Comparison of ENCODE assay signal across 13 cellular contexts in genomic region chr7:107972986-107973385, GRCh38. TPM values are rescaled to one million over a fixed set of nuclear protein-coding genes. Genes with fewer than 3 reads are reported as not detected.
DNase-seq lines count a peak whose midpoint lies in the region; ATAC-seq, FAIRE-seq and TF ChIP-seq lines count a peak whose summit lies in the region.
"Had no signal": no experiment of that assay in that cellular context is flagged by ENCODE, and none has a peak within 500 bp of the region (broad histone marks: within the 10 kb centered on the region; RNA-seq: fewer than 3 reads in every experiment).

No MANE protein-coding gene starts in this region.

- DNase-seq in GM23248 (no peak), K562 (ENCODE audit: extremely low read depth in 1 of 4, low spot score in 3 of 4) (no peak), heart left ventricle (no peak), psoas muscle (no peak), putamen (ENCODE audit: low spot score) (no peak), nephron progenitor cell (no peak), NCI-H526 treated with DMSO at 0.1 percent for 48 hours (lab: John Stamatoyannopoulos, UW) (no peak)
- DNase-seq: activated naive CD8-positive, alpha-beta T cell treated with anti-CD3 and anti-CD28 coated beads, Interleukin-2, amount 10 ng/mL, durations not matched to agents 7 days and 5 days; AML-193; NCI-H187 treated with DMSO at 0.1 percent for 48 hours; stimulated activated CD4-positive, alpha-beta T cell treated with anti-CD3 and anti-CD28 coated beads, Interleukin-15, amount 100 ng/mL, for 24 hours had no signal

- TF ChIP-seq EP300 in K562 (IDR thresholded peaks at IDR 0.05; ENCODE audit: low read length) = no peak

- H3K79me2 ChIP-seq in GM23248 (ENCODE audit: insufficient read depth) = peaks cover 4% of the 10 kb centered on the region; the same call in 1 of the 2 replicates
- H3K79me2 ChIP-seq in K562 (ENCODE audit: control insufficient read depth, insufficient read depth, low read length) = no peaks in the 10 kb centered on the region

- H4K20me1 ChIP-seq in GM23248 (ENCODE audit: insufficient read depth) (no peaks in the 10 kb centered on the region), K562 (replicated peaks; ENCODE audit: control insufficient read depth, insufficient read depth, low read length) (no peaks in the 10 kb centered on the region)

- H3K36me3 ChIP-seq in GM23248 (ENCODE audit: low read depth) = peaks cover 42% of the 10 kb centered on the region
- peaks cover 16% of the 10 kb centered on the region; the same call in 2 of the 3 replicates for H3K36me3 ChIP-seq in K562 (ENCODE audit: control insufficient read depth, insufficient read depth, low read length)
- peaks cover 0 to 77% (median 34%) of the 10 kb centered on the region in 9 donors for H3K36me3 ChIP-seq in heart left ventricle
- peaks cover 0 to 18% of the 10 kb centered on the region in 2 donors for H3K36me3 ChIP-seq in psoas muscle (ENCODE audit: insufficient read depth in 1 of 2, low read depth in 1 of 2)

- H3K4me3 ChIP-seq in GM23248 (no peak overlapping the region), K562 (no peak overlapping the region), heart left ventricle (no peak overlapping the region), psoas muscle (no peak overlapping the region)

- TF ChIP-seq POLR2A in K562 (conservative IDR thresholded peaks at IDR 0.05) (no peak), heart left ventricle (IDR thresholded peaks at IDR 0.05) (no peak)

- H3K4me1 ChIP-seq in GM23248 (ENCODE audit: insufficient read depth) (peaks cover 23% of the 10 kb centered on the region), K562 (replicated peaks in 1 of 2; ENCODE audit: control insufficient read depth in 2 of 2, insufficient read depth in 2 of 2, low read length in 2 of 2) (peaks cover 0 to 22% of the 10 kb centered on the region in 2 experiments; a peak in 3 of 5 replicates), heart left ventricle (peaks cover 0 to 69% (median 48%) of the 10 kb centered on the region in 12 donors), psoas muscle (peaks cover 4% of the 10 kb centered on the region)

- no peak overlapping the region for H3K27ac Mint-ChIP-seq in nephron progenitor cell
- H3K27ac Mint-ChIP-seq: activated naive CD8-positive, alpha-beta T cell treated with anti-CD3 and anti-CD28 coated beads, Interleukin-2, amount 10 ng/mL, durations not matched to agents 7 days and 5 days; IgD-negative memory B cell had no signal

- H3K9me1 ChIP-seq in K562 (ENCODE audit: control insufficient read depth, insufficient read depth, low read length) = no peaks in the 10 kb centered on the region

- POLR2A ChIA-PET in K562 (lab: Yijun Ruan, JAX) = interaction anchor here (0.9 to 1.6 kb wide), 6 partner anchors 10 to 49 kb away, joined by 3 to 5 read pairs (median 4); no protein-coding TSS in a partner anchor

- H3K4me2 ChIP-seq in GM23248 (ENCODE audit: unreplicated experiment) = peak overlapping the region; percentile 76
- no peak overlapping the region for H3K4me2 ChIP-seq in K562 (ENCODE audit: insufficient read depth, low read length)

- H3K27me3 ChIP-seq in GM23248 (replicated peaks; ENCODE audit: insufficient read depth) = no peaks in the 10 kb centered on the region
- no peaks in the 10 kb centered on the region for H3K27me3 ChIP-seq in K562 (ENCODE audit: control insufficient read depth in 2 of 2, insufficient read depth in 2 of 2, low read length in 2 of 2)
- H3K27me3 ChIP-seq in heart left ventricle = no peaks in the 10 kb centered on the region
- H3K27me3 ChIP-seq in psoas muscle (ENCODE audit: insufficient read depth in 3 of 3, low read length in 2 of 3) = peaks cover 0 to 5% (median 4%) of the 10 kb centered on the region in 3 donors

- CTCF ChIA-PET in K562 (lab: Yijun Ruan, JAX; ENCODE audit: low intra/inter-chr PET ratio) = no interaction called here

- intact Hi-C loops in K562 (cut with micrococcal nuclease) (loop anchor here (10.0 kb wide), 1 partner anchor 58 kb away; no protein-coding TSS in a partner anchor), heart left ventricle (cut with DNase I) (loop anchor here in 3 of 10 donors (1.0 to 2.0 kb wide), 3 partner anchors 16 to 28 kb away; no protein-coding TSS in a partner anchor), psoas muscle (cut with DNase I) (no loop called here)

- no peak for TF ChIP-seq RAD21 in K562 (CRISPR knock-in tag; conservative IDR thresholded peaks at IDR 0.05 in 1 of 2, IDR thresholded peaks at IDR 0.05 in 1 of 2)

- H3K27ac ChIP-seq in GM23248 = 0 out of 2 replicates have a peak overlapping the region, but pooled peaks have one; percentile 71
- H3K27ac ChIP-seq in K562 (ENCODE audit: extremely low read depth, low read depth, low read length) = no peak overlapping the region
- peak overlapping the region; percentile 22 to 89 (median 71) for H3K27ac ChIP-seq in heart left ventricle
- H3K27ac ChIP-seq in psoas muscle = peak overlapping the region; percentile 21

- H3K4me3 Mint-ChIP-seq in nephron progenitor cell = no peak overlapping the region
- H3K4me3 Mint-ChIP-seq: activated naive CD8-positive, alpha-beta T cell treated with anti-CD3 and anti-CD28 coated beads, Interleukin-2, amount 10 ng/mL, durations not matched to agents 7 days and 5 days; IgD-negative memory B cell had no signal

- no peaks in the 10 kb centered on the region for H3K9me3 Mint-ChIP-seq in nephron progenitor cell
- H3K9me3 Mint-ChIP-seq: activated naive CD8-positive, alpha-beta T cell treated with anti-CD3 and anti-CD28 coated beads, Interleukin-2, amount 10 ng/mL, durations not matched to agents 7 days and 5 days; IgD-negative memory B cell had no signal

- WGBS in GM23248 (ENCODE audit: low coverage in 1 of 2, low lambda C conversion rate in 2 of 2, missing lambda C conversion rate in 2 of 2), 2 experiments = 88 to 90% methylated on average over 7 of the region's 7 CpGs
- 64% methylated on average over 7 of the region's 7 CpGs for WGBS in K562 (ENCODE audit: insufficient coverage, low coverage, missing lambda C conversion rate)
- 80 to 88% (median 86%) methylated on average over 7 of the region's 7 CpGs for WGBS in heart left ventricle, 4 donors
- 45 to 59% (median 46%) methylated on average over 7 of the region's 7 CpGs for WGBS in psoas muscle, 3 donors

- H3K27me3 Mint-ChIP-seq in nephron progenitor cell (ENCODE audit: low read depth, poor library complexity) = no peaks in the 10 kb centered on the region

- H3K4me1 Mint-ChIP-seq in nephron progenitor cell = peaks cover 6% of the 10 kb centered on the region
- H3K4me1 Mint-ChIP-seq: activated naive CD8-positive, alpha-beta T cell treated with anti-CD3 and anti-CD28 coated beads, Interleukin-2, amount 10 ng/mL, durations not matched to agents 7 days and 5 days; IgD-negative memory B cell had no signal

- H3K9ac ChIP-seq in GM23248 (no peak overlapping the region), K562 (ENCODE audit: insufficient read depth in 1 of 2, low read depth in 2 of 2, low read length in 2 of 2) (no peak overlapping the region)

- H3K36me3 Mint-ChIP-seq in nephron progenitor cell (ENCODE audit: low read depth) = peaks cover 74% of the 10 kb centered on the region
- H3K36me3 Mint-ChIP-seq: activated naive CD8-positive, alpha-beta T cell treated with anti-CD3 and anti-CD28 coated beads, Interleukin-2, amount 10 ng/mL, durations not matched to agents 7 days and 5 days; IgD-negative memory B cell had no signal

- no peak for ATAC-seq in K562
- peak in 2 of 4 donors; percentile 12 to 16 for ATAC-seq in heart left ventricle
- peak in 2 of 4 donors; percentile 37 to 58 for ATAC-seq in psoas muscle
- no peak for ATAC-seq in HG03378 (IDR thresholded peaks at IDR 0.05; ENCODE audit: unreplicated experiment)

- H2AFZ ChIP-seq in GM23248 = no peak overlapping the region
- no peak overlapping the region for H2AFZ ChIP-seq in K562 (ENCODE audit: low read depth, low read length)

- no TSS peak for BruUV-seq in K562 (replicated peaks; lab: Mats Ljungman, UMichigan)

- no peaks in the 10 kb centered on the region for H3K9me3 ChIP-seq in GM23248 (ENCODE audit: low read depth)
- no peaks in the 10 kb centered on the region for H3K9me3 ChIP-seq in K562 (replicated peaks; ENCODE audit: control insufficient read depth, insufficient read depth, low read depth, low read length)
- H3K9me3 ChIP-seq in heart left ventricle = no peaks in the 10 kb centered on the region
- H3K9me3 ChIP-seq in psoas muscle = no peaks in the 10 kb centered on the region

- TF ChIP-seq CTCF in K562 (IDR thresholded peaks at IDR 0.05 in 2 of 3, conservative IDR thresholded peaks at IDR 0.05 in 1 of 3; ENCODE audit: insufficient read depth in 2 of 3, low read depth in 1 of 3, low read length in 3 of 3) (no peak), heart left ventricle (IDR thresholded peaks at IDR 0.05) (no peak), psoas muscle (IDR thresholded peaks at IDR 0.05) (no peak), nephron progenitor cell (IDR thresholded peaks at IDR 0.05) (no peak)

- H3K9me2 ChIP-seq in GM23248 (ENCODE audit: insufficient read depth) = no peaks in the 10 kb centered on the region

- in situ Hi-C loops in GM23248 (cut with MboI) = no loop called here
- in situ Hi-C loops in K562 (cut with MboI) = no loop called here

- FAIRE-seq in K562 (lab: Jason Lieb, UNC) = no peak

- peaks cover 58% of the 10 kb centered on the region for H3F3A ChIP-seq in GM23248 (ENCODE audit: insufficient read depth)

RNA-seq across cellular contexts. Expression of gene LAMB1, which starts 30.0 kb away (rescaled TPM):
- total RNA-seq in GM23248 (2014; rRNA removed; shearing (Covaris generic)) = 135 and 166 TPM in 2 replicates
- 107 and 108 TPM in 2 replicates for polyA plus RNA-seq in GM23248 (2016; fragmentation: Nextera tagmentation; extraction: Ambion mirVana)
- total RNA-seq in K562 (2011; cell fraction: chromatin; rRNA removed; ENCODE audit: low replicate concordance) = 65.8 and 106 TPM in 2 replicates
- total RNA-seq in K562 (2011; cell fraction: nucleolus; rRNA removed) = 51.9 and 59.0 TPM in 2 replicates
- 55.5 and 61.5 TPM in 2 replicates for total RNA-seq in K562 (2011; cell fraction: nucleoplasm; rRNA removed)
- 10.2 and 10.5 TPM in 2 replicates for total RNA-seq in K562 (2014; rRNA removed)
- total RNA-seq in K562 (2014; rRNA removed; fragmentation: Illumina TruSeq; extraction: Trizol) = 9.8 and 14.5 TPM in 2 replicates
- total RNA-seq in K562 (2015; rRNA removed; fragmentation: Illumina TruSeq; extraction: Trizol) = 17.7 and 18.1 TPM in 2 replicates
- 16.6 and 17.3 TPM in 2 replicates for total RNA-seq in K562 (2021)
- 12.3 and 21.6 TPM in 2 replicates for polyA plus RNA-seq in K562 (2011; rRNA removed)
- polyA plus RNA-seq in K562 (2011; cell fraction: cytosol; rRNA removed) = 12.5 and 21.5 TPM in 2 replicates
- polyA plus RNA-seq in K562 (2011; cell fraction: nucleus; rRNA removed) = 58.9 and 88.5 TPM in 2 replicates
- 15.6 and 25.8 TPM in 2 replicates for polyA plus RNA-seq in K562 (2012)
- polyA plus RNA-seq in K562 (2014; fragmentation: Illumina TruSeq; extraction: Trizol) = 13.7 and 14.3 TPM in 2 replicates
- 10 to 100 TPM in 1 of 2 experiments, 1 to 10 TPM in 1; 6.0 to 11.7 TPM for polyA plus RNA-seq in K562 (2014; fragmentation: Nextera tagmentation; extraction: Ambion mirVana)
- 9.8 and 16.1 TPM in 2 replicates for polyA plus RNA-seq in K562 (2014; rRNA removed)
- 30.3 and 34.1 TPM in 2 replicates for polyA minus RNA-seq in K562 (2011; rRNA and poly(A)+ RNA removed)
- 18.7 and 26.3 TPM in 2 replicates for polyA minus RNA-seq in K562 (2011; cell fraction: cytosol; rRNA and poly(A)+ RNA removed)
- polyA minus RNA-seq in K562 (2011; cell fraction: nucleus; rRNA and poly(A)+ RNA removed) = 29.2 and 49.0 TPM in 2 replicates
- total RNA-seq in heart left ventricle = 100 to 1,000 TPM in 2 of 9 donors, 10 to 100 TPM in 7; 29.1 to 121 (median 58.0) TPM
- 10 to 100 TPM; 51.6 to 53.2 TPM for polyA plus RNA-seq in heart left ventricle
- 10 to 100 TPM; 23.7 to 43.6 (median 26.4) TPM for total RNA-seq in psoas muscle
- 10 to 100 TPM; 17.0 to 45.9 (median 25.8) TPM for polyA plus RNA-seq in psoas muscle
- total RNA-seq: activated naive CD8-positive, alpha-beta T cell treated with anti-CD3 and anti-CD28 coated beads, Interleukin-2, amount 10 ng/mL, durations not matched to agents 7 days and 5 days had no signal
- polyA plus RNA-seq: IgD-negative memory B cell had no signal
